Comparison of ENCODE assay signal across 1 cellular context in genomic region chr19:50772408-50773311, GRCh38.
TF ChIP-seq lines count a peak whose summit lies in the region.

No MANE protein-coding gene starts in this region.

TF ChIP-seq in GM12878, 131 proteins besides CTCF, POLR2A, EP300 and RAD21:
- TF ChIP-seq ATF3 (IDR thresholded peaks at IDR 0.05; ENCODE audit: borderline replicate concordance, extremely low read depth, low read depth, low read length) (peak; percentile 6; the same call in 1 of the 2 replicates), SIX5 (IDR thresholded peaks at IDR 0.05; ENCODE audit: low read depth, low read length, severe bottlenecking) (peak; percentile 65), BRCA1 (IDR thresholded peaks at IDR 0.05; ENCODE audit: low read depth, low read length) (no peak), RAD51 (IDR thresholded peaks at IDR 0.05) (peak; percentile 48; the same call in 1 of the 2 replicates), IRF3 (IDR thresholded peaks at IDR 0.05) (no peak), USF2 (IDR thresholded peaks at IDR 0.05; ENCODE audit: borderline replicate concordance, low read depth, low read length) (peak; percentile 26), MEF2B (IDR thresholded peaks at IDR 0.05; ENCODE audit: partially characterized antibody, poor library complexity, severe bottlenecking) (no peak), HCFC1 (IDR thresholded peaks at IDR 0.05; ENCODE audit: low read length) (peak; percentile 63), USF1 (IDR thresholded peaks at IDR 0.05; ENCODE audit: borderline replicate concordance, extremely low read length, insufficient read depth, low read depth, low read length) (peak; percentile 47)
- TF ChIP-seq, protein P1, sequence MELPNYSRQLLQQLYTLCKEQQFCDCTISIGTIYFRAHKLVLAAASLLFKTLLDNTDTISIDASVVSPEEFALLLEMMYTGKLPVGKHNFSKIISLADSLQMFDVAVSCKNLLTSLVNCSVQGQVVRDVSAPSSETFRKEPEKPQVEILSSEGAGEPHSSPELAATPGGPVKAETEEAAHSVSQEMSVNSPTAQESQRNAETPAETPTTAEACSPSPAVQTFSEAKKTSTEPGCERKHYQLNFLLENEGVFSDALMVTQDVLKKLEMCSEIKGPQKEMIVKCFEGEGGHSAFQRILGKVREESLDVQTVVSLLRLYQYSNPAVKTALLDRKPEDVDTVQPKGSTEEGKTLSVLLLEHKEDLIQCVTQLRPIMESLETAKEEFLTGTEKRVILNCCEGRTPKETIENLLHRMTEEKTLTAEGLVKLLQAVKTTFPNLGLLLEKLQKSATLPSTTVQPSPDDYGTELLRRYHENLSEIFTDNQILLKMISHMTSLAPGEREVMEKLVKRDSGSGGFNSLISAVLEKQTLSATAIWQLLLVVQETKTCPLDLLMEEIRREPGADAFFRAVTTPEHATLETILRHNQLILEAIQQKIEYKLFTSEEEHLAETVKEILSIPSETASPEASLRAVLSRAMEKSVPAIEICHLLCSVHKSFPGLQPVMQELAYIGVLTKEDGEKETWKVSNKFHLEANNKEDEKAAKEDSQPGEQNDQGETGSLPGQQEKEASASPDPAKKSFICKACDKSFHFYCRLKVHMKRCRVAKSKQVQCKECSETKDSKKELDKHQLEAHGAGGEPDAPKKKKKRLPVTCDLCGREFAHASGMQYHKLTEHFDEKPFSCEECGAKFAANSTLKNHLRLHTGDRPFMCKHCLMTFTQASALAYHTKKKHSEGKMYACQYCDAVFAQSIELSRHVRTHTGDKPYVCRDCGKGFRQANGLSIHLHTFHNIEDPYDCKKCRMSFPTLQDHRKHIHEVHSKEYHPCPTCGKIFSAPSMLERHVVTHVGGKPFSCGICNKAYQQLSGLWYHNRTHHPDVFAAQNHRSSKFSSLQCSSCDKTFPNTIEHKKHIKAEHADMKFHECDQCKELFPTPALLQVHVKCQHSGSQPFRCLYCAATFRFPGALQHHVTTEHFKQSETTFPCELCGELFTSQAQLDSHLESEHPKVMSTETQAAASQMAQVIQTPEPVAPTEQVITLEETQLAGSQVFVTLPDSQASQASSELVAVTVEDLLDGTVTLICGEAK (IDR thresholded peaks at IDR 0.05; ENCODE audit: borderline replicate concordance) = no peak
- TF ChIP-seq, protein P2, sequence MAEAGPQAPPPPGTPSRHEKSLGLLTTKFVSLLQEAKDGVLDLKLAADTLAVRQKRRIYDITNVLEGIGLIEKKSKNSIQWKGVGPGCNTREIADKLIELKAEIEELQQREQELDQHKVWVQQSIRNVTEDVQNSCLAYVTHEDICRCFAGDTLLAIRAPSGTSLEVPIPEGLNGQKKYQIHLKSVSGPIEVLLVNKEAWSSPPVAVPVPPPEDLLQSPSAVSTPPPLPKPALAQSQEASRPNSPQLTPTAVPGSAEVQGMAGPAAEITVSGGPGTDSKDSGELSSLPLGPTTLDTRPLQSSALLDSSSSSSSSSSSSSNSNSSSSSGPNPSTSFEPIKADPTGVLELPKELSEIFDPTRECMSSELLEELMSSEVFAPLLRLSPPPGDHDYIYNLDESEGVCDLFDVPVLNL (IDR thresholded peaks at IDR 0.05; ENCODE audit: low read depth, low read length) = no peak
